Comparison of ENCODE assay signal across 8 cellular contexts in genomic region chr22:24325105-24325757, GRCh38. TPM values are rescaled to one million over a fixed set of nuclear protein-coding genes. Genes with fewer than 3 reads are reported as not detected.
DNase-seq lines count a peak whose midpoint lies in the region; ATAC-seq and TF ChIP-seq lines count a peak whose summit lies in the region.

No MANE protein-coding gene starts in this region.

- no peaks in the 10 kb centered on the region for H3K27me3 ChIP-seq in AG04450 (ENCODE audit: control insufficient read depth, insufficient read depth, low read length)

- CTCF ChIA-PET in AG04450 (lab: Charles Lee) (interaction anchor here (0.6 to 2.8 kb wide), 8 partner anchors 177 to 232 kb away, joined by 3 to 13 read pairs (median 6); no protein-coding TSS in a partner anchor), GM10248 (lab: Yijun Ruan, JAX) (interaction anchor here (0.8 to 4.9 kb wide), 9 partner anchors 24 to 201 kb away, joined by 3 to 17 read pairs (median 4); no protein-coding TSS in a partner anchor)
- CTCF ChIA-PET in activated CD8-positive, alpha-beta T cell treated with anti-CD3 and anti-CD28 coated beads for 36 hours (lab: Charles Lee) = interaction anchor here (1.0 to 3.1 kb wide), 2 partner anchors 8 to 201 kb away, joined by 4 to 14 read pairs; no protein-coding TSS in a partner anchor

- no peak overlapping the region for H3K4me3 ChIP-seq in AG04450 (ENCODE audit: low read depth, low read length)

- POLR2A ChIA-PET in AG04450 (lab: Yijun Ruan, JAX) = no interaction called here
- POLR2A ChIA-PET in GM10248 (lab: Yijun Ruan, JAX) = no interaction called here
- POLR2A ChIA-PET in activated CD8-positive, alpha-beta T cell treated with anti-CD3 and anti-CD28 coated beads for 36 hours (lab: Charles Lee) = no interaction called here

- peak; percentile 85 for ATAC-seq in activated CD8-positive, alpha-beta T cell treated with anti-CD3 and anti-CD28 coated beads for 36 hours
- no peak for ATAC-seq in GM21529 (IDR thresholded peaks at IDR 0.05; ENCODE audit: unreplicated experiment)

- H3K27ac ChIP-seq in AG04450 (ENCODE audit: low read depth, low read length) = no peak overlapping the region

- TF ChIP-seq CTCF in AG04450 (IDR thresholded peaks at IDR 0.05; ENCODE audit: low read depth, low read length) = peak; percentile 83
- TF ChIP-seq CTCF in GM10248 (IDR thresholded peaks at IDR 0.05; ENCODE audit: control extremely low read depth, extremely low read depth, low read depth, missing control alignments) = peak; percentile 62
- TF ChIP-seq CTCF in activated CD8-positive, alpha-beta T cell treated with anti-CD3 and anti-CD28 coated beads for 36 hours (IDR thresholded peaks at IDR 0.05) = peak; percentile 75

- H3K9me3 Mint-ChIP-seq in activated CD8-positive, alpha-beta T cell treated with anti-CD3 and anti-CD28 coated beads for 36 hours = no peaks in the 10 kb centered on the region

- peaks cover 43% of the 10 kb centered on the region for H3K36me3 Mint-ChIP-seq in activated CD8-positive, alpha-beta T cell treated with anti-CD3 and anti-CD28 coated beads for 36 hours (ENCODE audit: low read depth)

- DNase-seq in AG04450 (ENCODE audit: low read depth, low spot score) (peak; percentile 57), GM10248 (ENCODE audit: extremely low spot score) (peak; percentile 78), NCI-H1694 treated with DMSO at 0.1 percent for 48 hours (lab: John Stamatoyannopoulos, UW) (peak; percentile 40), glomerular endothelial cell (ENCODE audit: extremely low read depth, low read depth, low spot score) (peak; percentile 66), pulmonary artery endothelial cell (ENCODE audit: low read depth, low spot score) (peak; percentile 78), ecto neural progenitor cell (ENCODE audit: low spot score) (no peak)
- peak; percentile 33 for DNase-seq in activated CD8-positive, alpha-beta T cell treated with anti-CD3 and anti-CD28 coated beads for 36 hours

- H3K4me1 Mint-ChIP-seq in activated CD8-positive, alpha-beta T cell treated with anti-CD3 and anti-CD28 coated beads for 36 hours (ENCODE audit: low read depth) = peaks cover 32% of the 10 kb centered on the region

- H3K27me3 Mint-ChIP-seq in activated CD8-positive, alpha-beta T cell treated with anti-CD3 and anti-CD28 coated beads for 36 hours = no peaks in the 10 kb centered on the region

- H3K9me3 ChIP-seq in AG04450 (ENCODE audit: control insufficient read depth, insufficient read depth, low read length) = no peaks in the 10 kb centered on the region

- H3K4me3 Mint-ChIP-seq in activated CD8-positive, alpha-beta T cell treated with anti-CD3 and anti-CD28 coated beads for 36 hours = no peak overlapping the region

- H3K27ac Mint-ChIP-seq in activated CD8-positive, alpha-beta T cell treated with anti-CD3 and anti-CD28 coated beads for 36 hours = peak overlapping the region; percentile 32

- intact Hi-C loops in activated CD8-positive, alpha-beta T cell treated with anti-CD3 and anti-CD28 coated beads for 36 hours (cut with micrococcal nuclease) = no loop called here

RNA-seq across cellular contexts. Expression of gene SPECC1L, which starts 54.6 kb away (rescaled TPM):
- 30.5 and 36.4 TPM in 2 replicates for polyA plus RNA-seq in AG04450 (2011; rRNA removed)
- polyA minus RNA-seq in AG04450 (2011; rRNA and poly(A)+ RNA removed) = 49.1 and 52.7 TPM in 2 replicates
- total RNA-seq in activated CD8-positive, alpha-beta T cell treated with anti-CD3 and anti-CD28 coated beads for 36 hours = 10 to 100 TPM; 38.9 to 39.0 TPM
- total RNA-seq in glomerular endothelial cell (27.1 and 41.9 TPM in 2 replicates), pulmonary artery endothelial cell (42.0 and 61.7 TPM in 2 replicates)
